15 cellular contexts compared by ENCODE assay signal in the genomic region with DNA sequence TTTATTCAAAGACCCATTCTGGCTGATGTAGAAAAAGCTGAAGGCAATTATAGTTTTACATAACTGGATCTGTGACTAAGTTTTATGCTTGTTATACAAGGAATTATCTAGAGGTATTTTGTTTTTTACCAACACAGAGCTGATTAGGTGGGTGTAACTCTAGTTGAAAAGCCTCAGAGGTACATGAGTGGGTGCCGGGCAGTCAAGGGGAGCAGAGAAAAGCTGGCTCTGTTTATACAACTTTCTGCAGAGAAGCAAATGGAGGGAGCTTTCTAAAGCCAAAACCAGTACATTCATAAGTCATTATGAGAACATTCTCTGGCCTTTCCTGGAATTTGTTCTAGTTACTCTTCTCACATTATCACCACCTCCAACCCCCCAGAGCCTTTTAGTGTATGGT.
A peak's percentile ranks its signal among the peaks of the same experiment; 100 is the strongest.
DNase-seq lines count a peak whose midpoint lies in the region; ATAC-seq and TF ChIP-seq lines count a peak whose summit lies in the region.
"Had no signal": no experiment of that assay in that cellular context is flagged by ENCODE, and none has a peak within 500 bp of the region (broad histone marks: within the 10 kb centered on the region; RNA-seq: fewer than 3 reads in every experiment).

No MANE protein-coding gene starts in this region.

- H3K27ac ChIP-seq in skin epidermis: peak overlapping the region in 12 of 21 experiments; percentile 1 to 76 (median 36)
- H3K27ac ChIP-seq: C4-2B had no signal

- no peak for TF ChIP-seq CTCF in AG09319 (IDR thresholded peaks at IDR 0.05; ENCODE audit: low read depth, low read length)

- peak; percentile 69 for DNase-seq in AG09319 (ENCODE audit: extremely low read depth, low read depth)
- DNase-seq in NCI-H1048 (lab: John Stamatoyannopoulos, UW): peak; percentile 46
- peak in 22 of 42 donors; percentile 8 to 71 (median 35) for DNase-seq in head of caudate nucleus
- DNase-seq: DMS79, HFFc6, Karpas-422, NCI-H1092 treated with DMSO at 0.1 percent for 48 hours, NCI-H2081 treated with DMSO at 0.1 percent for 48 hours, NCI-H446 treated with DMSO at 0.1 percent for 48 hours had no signal

- no peak for ATAC-seq in HG03025 (IDR thresholded peaks at IDR 0.05; ENCODE audit: low FRiP score, unreplicated experiment)
- ATAC-seq in GM21576 (IDR thresholded peaks at IDR 0.05; ENCODE audit: unreplicated experiment): no peak
- no peak for ATAC-seq in HG02870 (IDR thresholded peaks at IDR 0.05; ENCODE audit: unreplicated experiment)
- ATAC-seq: Right ventricle myocardium inferior had no signal

- no peak overlapping the region for H3K4me3 ChIP-seq in skin epidermis

- intact Hi-C loops in head of caudate nucleus (cut with DNase I): no loop called here
